In genomic region chr11:3156661-3157311, GRCh38 we compare ENCODE assay signal across 13 cellular contexts. TPM values are rescaled to one million over a fixed set of nuclear protein-coding genes. Genes with fewer than 3 reads are reported as not detected.
DNase-seq lines count a peak whose midpoint lies in the region; ATAC-seq and TF ChIP-seq lines count a peak whose summit lies in the region.
"Had no signal": no experiment of that assay in that cellular context is flagged by ENCODE, and none has a peak within 500 bp of the region (broad histone marks: within the 10 kb centered on the region; RNA-seq: fewer than 3 reads in every experiment).

No MANE protein-coding gene starts in this region.

- H3K27me3 ChIP-seq in right atrium auricular region (no peaks in the 10 kb centered on the region), heart left ventricle (no peaks in the 10 kb centered on the region), osteoblast (ENCODE audit: insufficient read depth, low read length) (no peaks in the 10 kb centered on the region), aorta (ENCODE audit: control insufficient read depth in 1 of 2, insufficient read depth in 2 of 2, low read length in 1 of 2) (no peaks in the 10 kb centered on the region)

- no peak for TF ChIP-seq CTCF in right atrium auricular region (IDR thresholded peaks at IDR 0.05)
- no peak for TF ChIP-seq CTCF in heart left ventricle (IDR thresholded peaks at IDR 0.05)
- no peak for TF ChIP-seq CTCF in osteoblast (IDR thresholded peaks at IDR 0.05; ENCODE audit: extremely low read depth, low read depth, low read length)

- ATAC-seq in Right ventricle myocardium inferior (no peak), heart left ventricle (no peak), aorta (ENCODE audit: low FRiP score) (no peak), HG03196 (IDR thresholded peaks at IDR 0.05; ENCODE audit: unreplicated experiment) (no peak), HG03439 (IDR thresholded peaks at IDR 0.05; ENCODE audit: unreplicated experiment) (no peak)

- no peak overlapping the region for H2AFZ ChIP-seq in osteoblast (ENCODE audit: low read length)

- no peak overlapping the region for H3K4me2 ChIP-seq in osteoblast (ENCODE audit: insufficient read depth, low read length)

- intact Hi-C loops in Right ventricle myocardium inferior (cut with DNase I), result no loop called here
- intact Hi-C loops in heart left ventricle (cut with DNase I), result no loop called here
- intact Hi-C loops in aorta (cut with DNase I), result loop anchor here in 1 of 2 donors (5.0 kb wide), 1 partner anchor 34 kb away; no protein-coding TSS in a partner anchor

- peaks cover 58% of the 10 kb centered on the region for H4K20me1 ChIP-seq in osteoblast (ENCODE audit: insufficient read depth, low read length)

- peaks cover 94% of the 10 kb centered on the region for H3K79me2 ChIP-seq in osteoblast (ENCODE audit: insufficient read depth, low read length)

- H3K27ac ChIP-seq in right atrium auricular region (peak overlapping the region in 1 of 2 donors; percentile 26), heart left ventricle (peak overlapping the region in 8 of 12 donors; percentile 19 to 88 (median 62)), osteoblast (ENCODE audit: low read depth, low read length) (no peak overlapping the region), aorta (ENCODE audit: low read depth in 1 of 2, low read length in 2 of 2) (peak overlapping the region; percentile 25 to 45)
- H3K27ac ChIP-seq: VCaP had no signal

- H3K4me1 ChIP-seq in right atrium auricular region (peaks cover 0 to 89% of the 10 kb centered on the region in 2 donors), heart left ventricle (peaks cover 12 to 88% (median 64%) of the 10 kb centered on the region in 12 donors), osteoblast (ENCODE audit: insufficient read depth, low read length) (peaks cover 62% of the 10 kb centered on the region), aorta (ENCODE audit: control insufficient read depth in 1 of 2, insufficient read depth in 2 of 2, low read length in 2 of 2) (no peaks in the 10 kb centered on the region)

- 82 to 89% (median 88%) methylated on average over 28 to 31 of the region's 31 CpGs for WGBS in heart left ventricle, 4 donors
- WGBS in aorta, 2 donors, result 44 to 66% methylated on average over 31 of the region's 31 CpGs

- DNase-seq in Right ventricle myocardium inferior (ENCODE audit: missing footprints) (peak; percentile 60), right atrium auricular region (ENCODE audit: low spot score) (no peak), heart left ventricle (peak in 3 of 5 donors; percentile 20 to 45 (median 23)), osteoblast (ENCODE audit: insufficient read length, low spot score, missing footprints) (peak; percentile 35), aorta (peak; percentile 43 to 71)
- no peak for DNase-seq in stimulated activated CD4-positive, alpha-beta T cell treated with anti-CD3 and anti-CD28 coated beads, Interleukin-1b, Interleukin-23, amount 100 ng/mL, for 48 hours
- DNase-seq: ACHN; NCI-H226; SHP77; stimulated activated CD4-positive, alpha-beta T cell treated with anti-CD3 and anti-CD28 coated beads, Interleukin-4, amount 100 ng/mL, for 24 hours had no signal

- TF ChIP-seq POLR2A in heart left ventricle (IDR thresholded peaks at IDR 0.05), result no peak

- H3K36me3 ChIP-seq in right atrium auricular region (peaks cover 9% of the 10 kb centered on the region), heart left ventricle (peaks cover 0 to 7% (median 0%) of the 10 kb centered on the region in 9 donors), osteoblast (ENCODE audit: insufficient read depth, low read length) (peaks cover 5% of the 10 kb centered on the region), aorta (ENCODE audit: control insufficient read depth in 1 of 2, insufficient read depth in 2 of 2, low read length in 1 of 2) (no peaks in the 10 kb centered on the region)

- H3K4me3 ChIP-seq in right atrium auricular region, result no peak overlapping the region
- peak overlapping the region in 2 of 12 donors; percentile 2 to 36 for H3K4me3 ChIP-seq in heart left ventricle
- no peak overlapping the region for H3K4me3 ChIP-seq in osteoblast (ENCODE audit: insufficient read depth, low read length)
- no peak overlapping the region for H3K4me3 ChIP-seq in aorta (ENCODE audit: low read length in 2 of 2)

- no peaks in the 10 kb centered on the region for H3K9me3 ChIP-seq in right atrium auricular region
- H3K9me3 ChIP-seq in heart left ventricle, result no peaks in the 10 kb centered on the region
- no peaks in the 10 kb centered on the region for H3K9me3 ChIP-seq in osteoblast (ENCODE audit: low read depth, low read length)
- H3K9me3 ChIP-seq in aorta (ENCODE audit: control insufficient read depth, low read length), result no peaks in the 10 kb centered on the region

RNA-seq across cellular contexts. Expression of gene OSBPL5, which starts 8.3 kb away (rescaled TPM):
- total RNA-seq in Right ventricle myocardium inferior, result 18.4 TPM
- total RNA-seq in right atrium auricular region, result 10 to 100 TPM; 11.1 to 17.8 TPM
- total RNA-seq in heart left ventricle, result 10 to 100 TPM; 10.1 to 27.7 (median 17.0) TPM
- 10 to 100 TPM; 11.1 to 11.2 TPM for polyA plus RNA-seq in heart left ventricle
- 46.0 and 49.9 TPM in 2 replicates for total RNA-seq in osteoblast
- total RNA-seq in aorta, result 10 to 100 TPM; 64.1 to 69.1 TPM
- polyA plus RNA-seq in aorta, result 10 to 100 TPM; 11.9 to 48.4 TPM

Comparison
In these comparisons a context has a peak if more than half of its experiments do, and no peak if none do; other contexts are left out.
1. DNase-seq: peak in Right ventricle myocardium inferior (single experiment), heart left ventricle (3 of 5), osteoblast (single experiment) and aorta (2 of 2); none in right atrium auricular region (single experiment) and stimulated activated CD4-positive, alpha-beta T cell treated with anti-CD3 and anti-CD28 coated beads, Interleukin-1b, Interleukin-23, amount 100 ng/mL, for 48 hours (single experiment).